ENCODE assay signal across 23 cellular contexts in genomic region chr14:21985081-21985480, GRCh38.
DNase-seq lines count a peak whose midpoint lies in the region; ATAC-seq and TF ChIP-seq lines count a peak whose summit lies in the region.
"Had no signal": no experiment of that assay in that cellular context is flagged by ENCODE, and none has a peak within 500 bp of the region (broad histone marks: within the 10 kb centered on the region; RNA-seq: fewer than 3 reads in every experiment).

No MANE protein-coding gene starts in this region.

- H3K79me1 ChIP-seq in neuronal stem cell (ENCODE audit: low read depth, low read length), result no peaks in the 10 kb centered on the region

- peaks cover 8% of the 10 kb centered on the region for H3K27me3 Mint-ChIP-seq in T-helper 17 cell

- no peak overlapping the region for H2BK12ac ChIP-seq in neuronal stem cell (ENCODE audit: low read length)

- no peak overlapping the region for H4K91ac ChIP-seq in neuronal stem cell (ENCODE audit: low read depth, low read length, poor library complexity)

- H4K20me1 ChIP-seq in HCT116 (ENCODE audit: insufficient read depth), result no peaks in the 10 kb centered on the region

- intact Hi-C loops in HCT116 (cut with micrococcal nuclease), result no loop called here
- intact Hi-C loops in psoas muscle (cut with DNase I), result no loop called here

- H3K4me3 ChIP-seq in HCT116 (replicated peaks in 1 of 2; ENCODE audit: low read depth in 1 of 2, low read length in 2 of 2), result no peak overlapping the region
- no peak overlapping the region for H3K4me3 ChIP-seq in psoas muscle
- no peak overlapping the region for H3K4me3 ChIP-seq in neuronal stem cell (ENCODE audit: low read length in 2 of 2)
- H3K4me3 ChIP-seq: K562, MG63, SK-N-MC had no signal

- no peak for TF ChIP-seq CTCF in HCT116 (IDR thresholded peaks at IDR 0.05 in 2 of 3, conservative IDR thresholded peaks at IDR 0.05 in 1 of 3; ENCODE audit: borderline replicate concordance in 1 of 3, insufficient read depth in 1 of 3, low read depth in 2 of 3, low read length in 2 of 3)
- no peak for TF ChIP-seq CTCF in psoas muscle (IDR thresholded peaks at IDR 0.05)

- H3K27me3 ChIP-seq in HCT116 (ENCODE audit: insufficient read depth, low read length) (peaks cover 21% of the 10 kb centered on the region; the same call in 1 of the 2 replicates), psoas muscle (ENCODE audit: insufficient read depth in 3 of 3, low read length in 2 of 3) (peaks cover 0 to 1% (median 0%) of the 10 kb centered on the region in 3 donors), neuronal stem cell (ENCODE audit: control insufficient read depth in 3 of 3, insufficient read depth in 3 of 3, low read depth in 1 of 3, low read length in 3 of 3) (no peaks in the 10 kb centered on the region)
- H3K27me3 ChIP-seq: MG63 had no signal

- no peak overlapping the region for H2BK120ac ChIP-seq in neuronal stem cell (ENCODE audit: low read depth, low read length)

- no peak overlapping the region for H4K8ac ChIP-seq in neuronal stem cell (ENCODE audit: low read depth, low read length)

- H3K27ac Mint-ChIP-seq in T-helper 17 cell, result peak overlapping the region; percentile 57

- no peak overlapping the region for H3K18ac ChIP-seq in neuronal stem cell (ENCODE audit: low read length)

- POLR2A ChIA-PET in HCT116 (lab: Charles Lee), result no interaction called here

- no peak for TF ChIP-seq RAD21 in HCT116 (IDR thresholded peaks at IDR 0.05; ENCODE audit: low read depth)

- no peak overlapping the region for H3K4me3 Mint-ChIP-seq in T-helper 17 cell
- H3K4me3 Mint-ChIP-seq: CD4-positive, alpha-beta memory T cell had no signal

- no peaks in the 10 kb centered on the region for H3K79me2 ChIP-seq in HCT116 (ENCODE audit: insufficient read depth, low read length)

- no peak overlapping the region for H2AK5ac ChIP-seq in neuronal stem cell (ENCODE audit: low read depth, low read length)

- ATAC-seq in HCT116 (no peak), T-helper 17 cell (no peak), psoas muscle (no peak)
- ATAC-seq: K562 had no signal

- no TSS peak for BruUV-seq in HCT116 (replicated peaks; lab: Mats Ljungman, UMichigan)

- H3K14ac ChIP-seq in neuronal stem cell (ENCODE audit: low read length), result no peak overlapping the region

- no peak overlapping the region for H3K27ac ChIP-seq in HCT116 (ENCODE audit: low read depth, low read length)
- no peak overlapping the region for H3K27ac ChIP-seq in psoas muscle
- no peak overlapping the region for H3K27ac ChIP-seq in neuronal stem cell (replicated peaks; ENCODE audit: low read length)
- H3K27ac ChIP-seq: RWPE1, SK-N-MC had no signal

- H3K36me3 Mint-ChIP-seq in T-helper 17 cell (ENCODE audit: low read depth), result peaks cover 3% of the 10 kb centered on the region
- H3K36me3 Mint-ChIP-seq: CD4-positive, alpha-beta memory T cell had no signal

- 41 to 61% (median 55%) methylated on average over 2 of the region's 2 CpGs for WGBS in psoas muscle, 3 donors
- no CpG with 5 or more reads among the region's 2 CpGs for WGBS in neuronal stem cell (ENCODE audit: extremely low coverage in 2 of 2, insufficient read length in 2 of 2, insufficient replicate concordance in 1 of 2), 2 donors

- peak; percentile 6 for DNase-seq in ELR (ENCODE audit: low read depth)
- DNase-seq in HCT116 (ENCODE audit: low read depth, low spot score), result peak; percentile 7
- no peak for DNase-seq in T-helper 17 cell
- peak; percentile 90 for DNase-seq in islet precursor cell
- DNase-seq in stimulated activated CD4-positive, alpha-beta T cell treated with anti-CD3 and anti-CD28 coated beads, Interleukin-4, amount 100 ng/mL, for 24 hours, result no peak
- no peak for DNase-seq in psoas muscle
- no peak for DNase-seq in neuronal stem cell (ENCODE audit: low spot score)
- DNase-seq: C1 segment of cervical spinal cord; Caco-2; CD4-positive, alpha-beta memory T cell; DMS79 treated with DMSO at 0.1 percent for 48 hours; Kasumi-1; MG63; NCI-H1105 treated with DMSO at 0.1 percent for 48 hours; NCI-H146; NCI-H1930; NCI-H2107; NCI-H526; NCI-H82; SHP77 treated with DMSO at 0.1 percent for 48 hours had no signal

- no peak overlapping the region for H2BK5ac ChIP-seq in neuronal stem cell (ENCODE audit: low read length)

- no peaks in the 10 kb centered on the region for H3K9me2 ChIP-seq in HCT116 (ENCODE audit: insufficient read depth)

- CTCF ChIA-PET in HCT116 (lab: Charles Lee), result no interaction called here

- no peaks in the 10 kb centered on the region for H3K9me3 ChIP-seq in HCT116 (ENCODE audit: control insufficient read depth in 1 of 2, insufficient read depth in 1 of 2, low read depth in 1 of 2, low read length in 2 of 2)
- H3K9me3 ChIP-seq in T-helper 17 cell (ENCODE audit: control insufficient read depth, low read length, poor library complexity, severe bottlenecking), result no peaks in the 10 kb centered on the region
- no peaks in the 10 kb centered on the region for H3K9me3 ChIP-seq in psoas muscle
- no peaks in the 10 kb centered on the region for H3K9me3 ChIP-seq in neuronal stem cell (replicated peaks in 1 of 2; ENCODE audit: control insufficient read depth in 2 of 2, insufficient read depth in 1 of 2, low read depth in 1 of 2, low read length in 2 of 2)
- H3K9me3 ChIP-seq: Caco-2, MG63 had no signal

- H3K4me1 ChIP-seq in HCT116 (ENCODE audit: control insufficient read depth in 1 of 2, insufficient read depth in 2 of 2, low read length in 2 of 2) (no peaks in the 10 kb centered on the region), psoas muscle (no peaks in the 10 kb centered on the region), neuronal stem cell (ENCODE audit: control insufficient read depth in 2 of 2, insufficient read depth in 1 of 2, low read depth in 1 of 2, low read length in 2 of 2) (no peaks in the 10 kb centered on the region)
- H3K4me1 ChIP-seq: Caco-2 had no signal

- H3K4me2 ChIP-seq in HCT116 (ENCODE audit: low read length) (no peak overlapping the region), neuronal stem cell (ENCODE audit: insufficient read depth, low read length, poor library complexity, severe bottlenecking) (no peak overlapping the region)

- no peak for TF ChIP-seq POLR2A in HCT116 (IDR thresholded peaks at IDR 0.05; ENCODE audit: borderline replicate concordance, extremely low read depth, insufficient read depth, insufficient read length)

- no peaks in the 10 kb centered on the region for H3K36me3 ChIP-seq in HCT116 (ENCODE audit: control insufficient read depth in 1 of 2, insufficient read depth in 2 of 2, low read length in 2 of 2)
- no peaks in the 10 kb centered on the region for H3K36me3 ChIP-seq in psoas muscle (ENCODE audit: insufficient read depth in 1 of 2, low read depth in 1 of 2)
- no peaks in the 10 kb centered on the region for H3K36me3 ChIP-seq in neuronal stem cell (replicated peaks in 1 of 2; ENCODE audit: control insufficient read depth in 2 of 2, insufficient read depth in 2 of 2, low read length in 2 of 2)
- H3K36me3 ChIP-seq: MG63 had no signal

- H2AFZ ChIP-seq in HCT116 (ENCODE audit: low read depth, low read length, poor library complexity, severe bottlenecking), result no peak overlapping the region
- H2AFZ ChIP-seq in neuronal stem cell (ENCODE audit: low read length), result no peak overlapping the region

- no peak overlapping the region for H3K4ac ChIP-seq in neuronal stem cell (ENCODE audit: low read length)

- peaks cover 12% of the 10 kb centered on the region for H3K4me1 Mint-ChIP-seq in T-helper 17 cell

- H3K23ac ChIP-seq in neuronal stem cell (ENCODE audit: low read depth, low read length, poor library complexity), result no peak overlapping the region

- no peak overlapping the region for H3K9ac ChIP-seq in HCT116 (ENCODE audit: low read length)
- no peak overlapping the region for H3K9ac ChIP-seq in neuronal stem cell (ENCODE audit: low read depth, low read length, poor library complexity)

- no peak overlapping the region for H2BK15ac ChIP-seq in neuronal stem cell (ENCODE audit: low read length)

- RAD21 ChIA-PET in HCT116 (lab: Charles Lee; ENCODE audit: low non-redundant PET in 1 of 2, low total read pairs in 2 of 2, uncharacterized antibody in 2 of 2, unreplicated experiment in 2 of 2), result no interaction called here

TF ChIP-seq in HCT116, 20 proteins besides CTCF, POLR2A, EP300 and RAD21 (continues in another document):
- TF ChIP-seq ATF3 (IDR thresholded peaks at IDR 0.05) (no peak), JUND (IDR thresholded peaks at IDR 0.05) (no peak), ELF1 (IDR thresholded peaks at IDR 0.05; ENCODE audit: borderline replicate concordance, low read depth) (no peak), SP1 (IDR thresholded peaks at IDR 0.05; ENCODE audit: low read depth) (no peak), CEBPB (IDR thresholded peaks at IDR 0.05; ENCODE audit: low read depth) (no peak), ZBTB33 (IDR thresholded peaks at IDR 0.05; ENCODE audit: extremely low read depth, insufficient replicate concordance, low read length) (no peak), EZH2phosphoT487 (IDR thresholded peaks at IDR 0.05; ENCODE audit: borderline replicate concordance) (no peak)

Comparison
In these comparisons a context has a peak if more than half of its experiments do, and no peak if none do; other contexts are left out.
1. DNase-seq: peak in ELR (single experiment), HCT116 (single experiment) and islet precursor cell (single experiment); none in T-helper 17 cell (0 of 3), stimulated activated CD4-positive, alpha-beta T cell treated with anti-CD3 and anti-CD28 coated beads, Interleukin-4, amount 100 ng/mL, for 24 hours (single experiment), psoas muscle (0 of 2) and neuronal stem cell (single experiment).